ENCODE assay signal across 8 cellular contexts in the genomic region with DNA sequence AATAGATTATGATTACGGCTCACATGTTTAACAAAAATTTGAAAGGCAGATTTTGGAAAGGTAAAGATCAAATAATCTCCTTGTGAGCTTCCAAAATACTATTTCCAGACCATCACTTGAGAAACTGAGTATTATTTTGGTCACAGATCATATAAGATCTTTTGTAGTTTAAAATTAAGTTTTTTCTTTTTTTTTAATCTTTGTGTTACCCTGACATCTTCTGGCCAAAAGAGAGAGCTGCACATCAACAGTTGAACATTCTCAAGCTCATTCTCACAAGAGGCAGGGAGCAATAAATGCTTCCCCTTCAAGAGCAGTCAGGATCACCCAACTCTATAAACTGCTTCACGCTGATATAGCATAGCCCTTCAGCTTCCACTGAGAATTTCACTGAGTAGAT.
DNase-seq lines count a peak whose midpoint lies in the region; ATAC-seq lines count a peak whose summit lies in the region.

No MANE protein-coding gene starts in this region.

- DNase-seq in D341Med (ENCODE audit: low spot score) (peak; percentile 51), SW480 (ENCODE audit: low spot score) (peak; percentile 8), kidney glomerular epithelial cell (lab: John Stamatoyannopoulos, UW) (peak; percentile 30), NCI-H526 treated with DMSO at 0.1 percent for 48 hours (lab: John Stamatoyannopoulos, UW) (no peak)
- no peak for DNase-seq in activated CD4-positive, alpha-beta T cell treated with anti-CD3 and anti-CD28 coated beads, Interleukin-2, amount 50 U/mL, for 4 hours

- peak; percentile 68 for ATAC-seq in GM21786 (IDR thresholded peaks at IDR 0.05; ENCODE audit: unreplicated experiment)
- ATAC-seq in GM19455 (IDR thresholded peaks at IDR 0.05; ENCODE audit: unreplicated experiment), result no peak
- no peak for ATAC-seq in GM19324 (IDR thresholded peaks at IDR 0.05; ENCODE audit: low FRiP score, unreplicated experiment)

Comparison
In these comparisons a context has a peak if more than half of its experiments do, and no peak if none do; other contexts are left out.
1. DNase-seq: peak in D341Med (single experiment), SW480 (single experiment) and kidney glomerular epithelial cell (single experiment); none in NCI-H526 treated with DMSO at 0.1 percent for 48 hours (single experiment) and activated CD4-positive, alpha-beta T cell treated with anti-CD3 and anti-CD28 coated beads, Interleukin-2, amount 50 U/mL, for 4 hours (0 of 2).